ENCODE assay signal across 2 cellular contexts in genomic region chr2:2719015-2719414, GRCh38.
TF ChIP-seq lines count a peak whose summit lies in the region.

No MANE protein-coding gene starts in this region.

TF ChIP-seq in HCT116, 20 proteins besides CTCF, POLR2A, EP300 and RAD21 (continued from another document):
- TF ChIP-seq REST (IDR thresholded peaks at IDR 0.05; ENCODE audit: low read depth): peak; percentile 50

TF ChIP-seq in PFSK-1, 5 proteins besides CTCF, POLR2A, EP300 and RAD21 (continued from another document):
- TF ChIP-seq REST (IDR thresholded peaks at IDR 0.05; ENCODE audit: insufficient read depth in 1 of 2, low read depth in 2 of 2, low read length in 2 of 2) (peak; percentile 66 to 93), TAF1 (IDR thresholded peaks at IDR 0.05; ENCODE audit: borderline replicate concordance, insufficient read depth, low read length) (no peak), POLR2AphosphoS5 (IDR thresholded peaks at IDR 0.05; ENCODE audit: low read depth, low read length) (no peak), FOXP2 (optimal IDR thresholded peaks at IDR 0.05; ENCODE audit: borderline replicate concordance, extremely low read depth, extremely low read length, insufficient read depth) (no peak)
